Comparison of ENCODE assay signal across 17 cellular contexts in the genomic region with DNA sequence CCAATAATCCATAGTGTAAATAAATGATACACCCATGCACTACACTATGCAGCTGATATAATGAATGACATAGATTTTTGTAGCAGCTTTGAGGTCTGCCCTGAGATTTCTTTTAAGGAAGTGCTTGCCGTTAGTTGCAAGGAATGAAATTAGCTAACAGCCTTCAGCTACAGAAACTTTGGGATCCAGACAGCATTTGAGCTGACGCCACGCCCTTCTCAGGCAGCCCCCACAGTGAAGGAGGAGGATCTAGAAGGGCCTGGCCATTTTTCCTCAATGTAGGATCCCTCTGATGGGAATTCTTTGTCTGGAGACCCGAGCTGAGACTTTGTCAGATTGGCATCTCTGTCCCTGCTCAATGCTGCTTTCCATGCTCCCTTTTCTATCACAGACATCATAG. TPM values are rescaled to one million over a fixed set of nuclear protein-coding genes. Genes with fewer than 3 reads are reported as not detected.
DNase-seq lines count a peak whose midpoint lies in the region; ATAC-seq and TF ChIP-seq lines count a peak whose summit lies in the region.
"Had no signal": no experiment of that assay in that cellular context is flagged by ENCODE, and none has a peak within 500 bp of the region (broad histone marks: within the 10 kb centered on the region; RNA-seq: fewer than 3 reads in every experiment).

No MANE protein-coding gene starts in this region.

- H3K27me3 ChIP-seq in right cardiac atrium (ENCODE audit: control insufficient read depth, insufficient read depth) = no peaks in the 10 kb centered on the region
- no peaks in the 10 kb centered on the region for H3K27me3 ChIP-seq in heart left ventricle
- H3K27me3 ChIP-seq in adrenal gland = no peaks in the 10 kb centered on the region
- H3K27me3 ChIP-seq in upper lobe of right lung = no peaks in the 10 kb centered on the region
- H3K27me3 ChIP-seq in CD4-positive, alpha-beta memory T cell (ENCODE audit: insufficient read depth, low read length) = no peaks in the 10 kb centered on the region

- DNase-seq in right cardiac atrium (peak; percentile 26 to 44 (median 39)), heart left ventricle (no peak), adrenal gland (no peak), upper lobe of right lung (no peak), NCI-H226 (no peak), NCI-H524 (lab: John Stamatoyannopoulos, UW) (no peak)
- DNase-seq in CD4-positive, alpha-beta memory T cell = no peak
- DNase-seq: H9, NCI-H1417 treated with DMSO at 0.1 percent for 48 hours, NCI-H1930, NCI-H446, PC-9 had no signal

- WGBS in right cardiac atrium = 68% methylated on average over 4 of the region's 4 CpGs
- 80 to 92% (median 85%) methylated on average over 4 of the region's 4 CpGs for WGBS in heart left ventricle, 4 donors
- WGBS in adrenal gland, 4 donors = 69 to 98% (median 73%) methylated on average over 4 of the region's 4 CpGs

- H3K9me3 Mint-ChIP-seq in nephron = peaks cover 7% of the 10 kb centered on the region
- peaks cover 0 to 12% (median 5%) of the 10 kb centered on the region in 8 donors for H3K9me3 Mint-ChIP-seq in CD4-positive, alpha-beta memory T cell

- no peak overlapping the region for H3K4me3 ChIP-seq in right cardiac atrium (ENCODE audit: low read length)
- no peak overlapping the region for H3K4me3 ChIP-seq in heart left ventricle
- H3K4me3 ChIP-seq in adrenal gland = no peak overlapping the region
- no peak overlapping the region for H3K4me3 ChIP-seq in upper lobe of right lung
- H3K4me3 ChIP-seq in CD4-positive, alpha-beta memory T cell (ENCODE audit: low read length in 2 of 2) = no peak overlapping the region
- H3K4me3 ChIP-seq: PC-9, SK-N-MC had no signal

- ATAC-seq in right cardiac atrium (no peak), heart left ventricle (no peak), upper lobe of right lung (peak; percentile 58)

- POLR2A ChIA-PET in CD4-positive, alpha-beta memory T cell (lab: Charles Lee; ENCODE audit: partially characterized antibody) = no interaction called here

- H3K36me3 ChIP-seq in heart left ventricle (no peaks in the 10 kb centered on the region), adrenal gland (replicated peaks in 1 of 2) (no peaks in the 10 kb centered on the region), upper lobe of right lung (no peaks in the 10 kb centered on the region)
- no peaks in the 10 kb centered on the region for H3K36me3 ChIP-seq in CD4-positive, alpha-beta memory T cell (ENCODE audit: insufficient read depth, low read length)

- no peak for TF ChIP-seq CTCF in heart left ventricle (IDR thresholded peaks at IDR 0.05)
- no peak for TF ChIP-seq CTCF in adrenal gland (IDR thresholded peaks at IDR 0.05)
- TF ChIP-seq CTCF in nephron (IDR thresholded peaks at IDR 0.05; ENCODE audit: unreplicated experiment in 3 of 3) = no peak
- TF ChIP-seq CTCF in upper lobe of right lung (IDR thresholded peaks at IDR 0.05) = no peak

- H3K4me1 Mint-ChIP-seq in nephron = peaks cover 41% of the 10 kb centered on the region
- H3K4me1 Mint-ChIP-seq in CD4-positive, alpha-beta memory T cell = no peaks in the 10 kb centered on the region
- H3K4me1 Mint-ChIP-seq: H9 had no signal

- peak overlapping the region; percentile 21 to 76 (median 52) for H3K27ac Mint-ChIP-seq in nephron
- H3K27ac Mint-ChIP-seq in CD4-positive, alpha-beta memory T cell = no peak overlapping the region
- H3K27ac Mint-ChIP-seq: H9 had no signal

- H3K9me3 ChIP-seq in right cardiac atrium (ENCODE audit: control insufficient read depth, low read length) (no peaks in the 10 kb centered on the region), heart left ventricle (no peaks in the 10 kb centered on the region), adrenal gland (replicated peaks in 1 of 3) (no peaks in the 10 kb centered on the region), upper lobe of right lung (no peaks in the 10 kb centered on the region)
- no peaks in the 10 kb centered on the region for H3K9me3 ChIP-seq in CD4-positive, alpha-beta memory T cell (ENCODE audit: control insufficient read depth in 1 of 2, low read length in 2 of 2)

- H3K4me3 Mint-ChIP-seq in nephron = no peak overlapping the region
- no peak overlapping the region for H3K4me3 Mint-ChIP-seq in CD4-positive, alpha-beta memory T cell
- H3K4me3 Mint-ChIP-seq: H9 had no signal

- no peaks in the 10 kb centered on the region for H3K27me3 Mint-ChIP-seq in nephron (ENCODE audit: low read depth)
- H3K27me3 Mint-ChIP-seq in CD4-positive, alpha-beta memory T cell = peaks cover 7% of the 10 kb centered on the region in 2 donors

- H3K27ac ChIP-seq in right cardiac atrium (ENCODE audit: low read length) (peak overlapping the region; percentile 69), heart left ventricle (peak overlapping the region in 2 of 12 donors; percentile 27 to 98), adrenal gland (peak overlapping the region in 3 of 5 donors; percentile 19 to 81 (median 40)), upper lobe of right lung (no peak overlapping the region)
- no peak overlapping the region for H3K27ac ChIP-seq in CD4-positive, alpha-beta memory T cell (ENCODE audit: low read depth, low read length)
- H3K27ac ChIP-seq: C4-2B, HL-60, PC-9, SK-N-MC had no signal

- CTCF ChIA-PET in CD4-positive, alpha-beta memory T cell (lab: Charles Lee; ENCODE audit: partially characterized antibody) = no interaction called here

- H3K4me1 ChIP-seq in right cardiac atrium (ENCODE audit: control insufficient read depth, insufficient read depth, low read length) (no peaks in the 10 kb centered on the region), heart left ventricle (peaks cover 7 to 70% (median 24%) of the 10 kb centered on the region in 12 donors), adrenal gland (replicated peaks in 1 of 2) (peaks cover 21 to 42% of the 10 kb centered on the region in 2 donors), upper lobe of right lung (peaks cover 33% of the 10 kb centered on the region)
- H3K4me1 ChIP-seq in CD4-positive, alpha-beta memory T cell (ENCODE audit: insufficient read depth, low read length) = no peaks in the 10 kb centered on the region

- no peaks in the 10 kb centered on the region for H3K36me3 Mint-ChIP-seq in nephron (ENCODE audit: low read depth)
- no peaks in the 10 kb centered on the region for H3K36me3 Mint-ChIP-seq in CD4-positive, alpha-beta memory T cell

- intact Hi-C loops in right cardiac atrium (cut with DNase I) (no loop called here), heart left ventricle (cut with DNase I) (loop anchor here in 2 of 10 donors (5.0 to 10.0 kb wide), 2 partner anchors 75 to 168 kb away; a partner anchor contains a TSS), adrenal gland (cut with DNase I) (loop anchor here in 1 of 2 donors (10.0 kb wide), 1 partner anchor 82 kb away; no protein-coding TSS in a partner anchor), upper lobe of right lung (cut with DNase I) (no loop called here)
- intact Hi-C loops in CD4-positive, alpha-beta memory T cell (cut with micrococcal nuclease) = no loop called here

- TF ChIP-seq POLR2A in heart left ventricle (IDR thresholded peaks at IDR 0.05) = no peak
- no peak for TF ChIP-seq POLR2A in adrenal gland (IDR thresholded peaks at IDR 0.05)

RNA-seq across cellular contexts. Expression of a gene that starts 6.1 kb away (rescaled TPM):
- total RNA-seq in right cardiac atrium (100 to 1,000 TPM in 2 of 4 donors, 10 to 100 TPM in 2; 53.0 to 842 (median 103) TPM), heart left ventricle (1,000 to 10,000 TPM in 2 of 9 donors, 100 to 1,000 TPM in 5, 10 to 100 TPM in 2; 45.6 to 4,362 (median 173) TPM), adrenal gland (100 to 1,000 TPM; 211 to 690 (median 445) TPM), upper lobe of right lung (156 TPM)
- polyA plus RNA-seq in right cardiac atrium (133 TPM), heart left ventricle (100 to 1,000 TPM; 116 to 724 TPM), adrenal gland (100 to 1,000 TPM in 1 of 3 donors, 10 to 100 TPM in 2; 79.4 to 323 (median 82.0) TPM)
- total RNA-seq in CD4-positive, alpha-beta memory T cell = under 1 TPM; 0.35 to 0.44 TPM
- polyA plus RNA-seq in CD4-positive, alpha-beta memory T cell = not detected
- total RNA-seq: A673, H9 had no signal

Comparison
In these comparisons a context has a peak if more than half of its experiments do, and no peak if none do; other contexts are left out.
1. DNase-seq: peak in right cardiac atrium (3 of 3); none in heart left ventricle (0 of 5), adrenal gland (0 of 7), upper lobe of right lung (single experiment), NCI-H226 (single experiment), NCI-H524 (0 of 2) and CD4-positive, alpha-beta memory T cell (0 of 5).
2. H3K27ac ChIP-seq: peak in right cardiac atrium (single experiment) and adrenal gland (3 of 5); none in upper lobe of right lung (single experiment) and CD4-positive, alpha-beta memory T cell (single experiment).
3. H3K27ac Mint-ChIP-seq: peak in nephron (3 of 3); none in CD4-positive, alpha-beta memory T cell (0 of 7).
4. RNA of a gene that starts 6.1 kb away (total RNA-seq): 211 to 690 TPM in adrenal gland, 45.6 to 4,362 TPM in heart left ventricle, 156 TPM in upper lobe of right lung (single experiment) and 53.0 to 842 TPM in right cardiac atrium; 0.35 to 0.44 TPM in CD4-positive, alpha-beta memory T cell; every median in the first group is over 10 times any median in the second.